Comparison of ENCODE assay signal across 8 cellular contexts in the genomic region with DNA sequence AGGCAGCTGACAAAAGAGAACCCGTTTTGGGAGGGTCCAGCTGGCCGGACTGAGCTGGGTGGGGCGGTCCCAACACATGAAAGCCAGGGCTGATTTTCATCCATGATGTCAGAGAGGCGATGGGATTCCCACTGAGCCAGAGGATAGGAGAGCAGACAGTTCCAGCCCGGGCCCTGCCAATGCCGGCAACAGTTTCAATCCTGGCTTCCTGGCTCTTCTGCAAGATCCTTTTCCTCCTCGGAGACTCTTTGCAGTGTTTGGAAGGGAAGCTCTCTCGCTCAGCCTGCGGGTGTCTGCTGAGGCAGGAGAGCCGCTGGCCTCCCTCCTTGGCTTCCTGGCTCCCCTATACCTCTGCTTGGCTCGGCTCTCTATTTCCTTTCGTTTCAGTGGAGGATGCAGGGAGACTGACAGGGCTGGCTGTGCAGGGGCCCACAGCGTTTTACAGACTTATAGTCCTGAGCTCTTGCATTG.
A peak's percentile ranks its signal among the peaks of the same experiment; 100 is the strongest.
DNase-seq lines count a peak whose midpoint lies in the region; ATAC-seq and TF ChIP-seq lines count a peak whose summit lies in the region.

No MANE protein-coding gene starts in this region.

- H3K27ac ChIP-seq in duodenal mucosa (ENCODE audit: low read depth, low read length) (peak overlapping the region; percentile 14), upper lobe of right lung (no peak overlapping the region)

- TF ChIP-seq CTCF in upper lobe of right lung (IDR thresholded peaks at IDR 0.05), result no peak

- no peaks in the 10 kb centered on the region for H3K9me3 ChIP-seq in duodenal mucosa (ENCODE audit: control insufficient read depth in 1 of 2, low read length in 2 of 2)
- no peaks in the 10 kb centered on the region for H3K9me3 ChIP-seq in upper lobe of right lung

- H3K27me3 ChIP-seq in duodenal mucosa (ENCODE audit: control insufficient read depth in 1 of 2, insufficient read depth in 2 of 2, low read length in 2 of 2) (no peaks in the 10 kb centered on the region), upper lobe of right lung (no peaks in the 10 kb centered on the region)

- peak overlapping the region in 1 of 2 donors; percentile 7 for H3K9ac ChIP-seq in duodenal mucosa (ENCODE audit: low read depth in 1 of 2, low read length in 2 of 2)

- intact Hi-C loops in upper lobe of right lung (cut with DNase I), result no loop called here

- H3K4me1 ChIP-seq in duodenal mucosa (ENCODE audit: control insufficient read depth in 1 of 2, insufficient read depth in 2 of 2, low read length in 2 of 2) (peaks cover 8 to 20% of the 10 kb centered on the region in 2 donors), upper lobe of right lung (no peaks in the 10 kb centered on the region)

- no peaks in the 10 kb centered on the region for H3K36me3 ChIP-seq in duodenal mucosa (ENCODE audit: control insufficient read depth in 1 of 2, insufficient read depth in 2 of 2, low read length in 2 of 2)
- no peaks in the 10 kb centered on the region for H3K36me3 ChIP-seq in upper lobe of right lung

- DNase-seq in M059J (ENCODE audit: low read depth), result peak; percentile 69
- DNase-seq in medulla oblongata (ENCODE audit: extremely low spot score), result peak; percentile 64
- no peak for DNase-seq in upper lobe of right lung
- no peak for DNase-seq in activated CD8-positive, alpha-beta memory T cell treated with anti-CD3 and anti-CD28 coated beads for 24 hours
- DNase-seq in central memory CD4-positive, alpha-beta T cell, result no peak

- peak; percentile 34 for ATAC-seq in upper lobe of right lung
- no peak for ATAC-seq in GM18517 (IDR thresholded peaks at IDR 0.05; ENCODE audit: unreplicated experiment)
- ATAC-seq in GM18867 (IDR thresholded peaks at IDR 0.05; ENCODE audit: unreplicated experiment), result no peak

- H3K4me3 ChIP-seq in duodenal mucosa (ENCODE audit: low read depth in 1 of 2, low read length in 2 of 2) (peak overlapping the region; percentile 9 to 33), upper lobe of right lung (peak overlapping the region; percentile 26)

Comparison
In these comparisons a context has a peak if more than half of its experiments do, and no peak if none do; other contexts are left out.
1. DNase-seq: peak in M059J (single experiment) and medulla oblongata (single experiment); none in upper lobe of right lung (single experiment), activated CD8-positive, alpha-beta memory T cell treated with anti-CD3 and anti-CD28 coated beads for 24 hours (single experiment) and central memory CD4-positive, alpha-beta T cell (single experiment).